9 cellular contexts compared by ENCODE assay signal in the genomic region with DNA sequence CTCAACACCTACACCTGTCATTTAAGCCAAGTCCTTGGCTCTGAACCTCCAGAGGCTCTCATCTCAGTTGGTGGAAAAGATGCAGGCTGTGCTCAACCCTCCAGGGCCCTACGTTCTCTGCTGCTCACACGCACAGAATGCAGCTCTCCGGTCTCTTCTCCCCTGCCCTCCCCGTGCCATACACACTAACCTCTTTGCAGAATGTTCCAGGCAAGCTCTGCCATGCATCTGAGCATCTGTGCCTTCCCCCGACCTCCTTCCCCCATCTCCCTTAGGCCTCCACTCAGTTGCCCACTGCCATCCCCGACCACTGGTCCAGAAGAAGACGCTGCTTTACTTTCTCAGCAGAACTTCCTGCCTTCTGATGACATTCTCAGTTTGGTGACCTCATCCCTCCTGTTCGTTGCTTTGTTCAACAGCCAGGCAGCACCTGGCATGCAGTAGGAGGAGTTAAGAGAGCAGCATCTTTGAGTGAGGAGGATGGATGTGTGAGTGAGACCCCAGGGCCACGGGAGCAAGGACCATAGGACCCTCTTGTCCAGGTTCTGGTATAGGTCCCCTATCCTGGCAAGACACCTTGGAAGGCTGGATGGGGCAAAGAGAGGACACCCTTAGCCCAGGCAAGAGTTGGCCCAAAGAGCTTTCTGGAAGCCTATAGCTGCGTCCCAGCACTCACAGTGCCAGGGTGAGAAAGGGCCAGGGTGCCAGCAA.
"Had no signal": no experiment of that assay in that cellular context is flagged by ENCODE, and none has a peak within 500 bp of the region (broad histone marks: within the 10 kb centered on the region; RNA-seq: fewer than 3 reads in every experiment).

No MANE protein-coding gene starts in this region.

- H3K4me3 Mint-ChIP-seq: activated CD4-positive, alpha-beta T cell treated with anti-CD3 and anti-CD28 coated beads, Interleukin-2, amount 10 ng/mL, durations not matched to agents 24 days and 14 days; activated naive CD4-positive, alpha-beta T cell treated with anti-CD3 and anti-CD28 coated beads, Interleukin-2, amount 50 U/mL, for 24 hours; brain; naive thymus-derived CD4-positive, alpha-beta T cell; stimulated activated effector memory CD8-positive, alpha-beta T cell treated with anti-CD3 and anti-CD28 coated beads, Interleukin-12 subunit alpha, Interleukin-12 subunit beta, amount 100 ng/mL, for 72 hours had no signal

- H3K9me3 Mint-ChIP-seq: activated CD4-positive, alpha-beta T cell treated with anti-CD3 and anti-CD28 coated beads, Interleukin-2, amount 10 ng/mL, durations not matched to agents 24 days and 14 days; activated naive CD4-positive, alpha-beta T cell treated with anti-CD3 and anti-CD28 coated beads, Interleukin-2, amount 50 U/mL, for 24 hours; stimulated activated effector memory CD8-positive, alpha-beta T cell treated with anti-CD3 and anti-CD28 coated beads, Interleukin-12 subunit alpha, Interleukin-12 subunit beta, amount 100 ng/mL, for 72 hours had no signal

- H3K27me3 Mint-ChIP-seq: activated CD4-positive, alpha-beta T cell treated with anti-CD3 and anti-CD28 coated beads, Interleukin-2, amount 10 ng/mL, durations not matched to agents 24 days and 14 days had no signal

- H3K4me1 Mint-ChIP-seq: activated CD4-positive, alpha-beta T cell treated with anti-CD3 and anti-CD28 coated beads, Interleukin-2, amount 10 ng/mL, durations not matched to agents 24 days and 14 days; activated naive CD4-positive, alpha-beta T cell treated with anti-CD3 and anti-CD28 coated beads, Interleukin-2, amount 50 U/mL, for 24 hours; stimulated activated effector memory CD8-positive, alpha-beta T cell treated with anti-CD3 and anti-CD28 coated beads, Interleukin-12 subunit alpha, Interleukin-12 subunit beta, amount 100 ng/mL, for 72 hours had no signal

- DNase-seq: amniotic stem cell; cerebellar nuclear complex; lower lobe of right lung; naive thymus-derived CD4-positive, alpha-beta T cell; T-helper 1 cell had no signal

- H3K27ac Mint-ChIP-seq: activated CD4-positive, alpha-beta T cell treated with anti-CD3 and anti-CD28 coated beads, Interleukin-2, amount 10 ng/mL, durations not matched to agents 24 days and 14 days; activated naive CD4-positive, alpha-beta T cell treated with anti-CD3 and anti-CD28 coated beads, Interleukin-2, amount 50 U/mL, for 24 hours; brain; stimulated activated effector memory CD8-positive, alpha-beta T cell treated with anti-CD3 and anti-CD28 coated beads, Interleukin-12 subunit alpha, Interleukin-12 subunit beta, amount 100 ng/mL, for 72 hours had no signal

- H3K36me3 Mint-ChIP-seq: activated naive CD4-positive, alpha-beta T cell treated with anti-CD3 and anti-CD28 coated beads, Interleukin-2, amount 50 U/mL, for 24 hours; brain; naive thymus-derived CD4-positive, alpha-beta T cell; stimulated activated effector memory CD8-positive, alpha-beta T cell treated with anti-CD3 and anti-CD28 coated beads, Interleukin-12 subunit alpha, Interleukin-12 subunit beta, amount 100 ng/mL, for 72 hours had no signal
